In the genomic region with DNA sequence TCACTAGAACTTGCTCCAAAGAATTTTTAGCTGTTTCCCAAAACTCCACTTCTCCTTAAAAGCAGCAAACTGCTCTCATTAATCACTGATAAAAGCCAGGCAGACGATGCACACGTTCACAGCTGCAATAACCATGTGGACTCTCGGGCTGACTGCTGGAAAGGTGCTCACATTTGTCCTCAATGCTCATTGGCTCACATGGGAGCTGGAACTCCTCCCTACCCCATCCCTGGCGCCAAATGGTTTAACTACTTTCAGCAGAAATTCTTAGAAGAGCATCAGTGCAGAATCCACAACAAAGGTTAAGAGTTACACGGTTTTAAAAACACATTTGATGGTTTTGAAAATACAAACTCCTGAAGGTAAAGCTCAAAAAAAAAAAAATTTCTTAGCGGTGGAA, we compare ENCODE assay signal across 27 cellular contexts.
"Had no signal": no experiment of that assay in that cellular context is flagged by ENCODE, and none has a peak within 500 bp of the region (broad histone marks: within the 10 kb centered on the region; RNA-seq: fewer than 3 reads in every experiment).

No MANE protein-coding gene starts in this region.

- H3K27me3 ChIP-seq: esophagus squamous epithelium, heart right ventricle, right atrium auricular region, stomach, thyroid gland, upper lobe of left lung had no signal

- H3K4me1 Mint-ChIP-seq: stimulated activated memory B cell treated with anti-CD40 and anti-IgM and Interleukin-4, amounts not matched to agents 10 μg/mL and 1 μg/mL and 100 μg/mL, for 72 hours had no signal

- ATAC-seq: activated naive CD4-positive, alpha-beta T cell treated with anti-CD3 and anti-CD28 coated beads, Interleukin-2, amount 50 U/mL, for 72 hours; heart right ventricle; naive thymus-derived CD4-positive, alpha-beta T cell; stimulated activated memory B cell treated with anti-CD40 and anti-IgM and Interleukin-4, amounts not matched to agents 10 μg/mL and 1 μg/mL and 100 μg/mL, for 72 hours; T-cell had no signal

- H3K27me3 Mint-ChIP-seq: naive thymus-derived CD4-positive, alpha-beta T cell; stimulated activated memory B cell treated with anti-CD40 and anti-IgM and Interleukin-4, amounts not matched to agents 10 μg/mL and 1 μg/mL and 100 μg/mL, for 72 hours; T-cell had no signal

- H3K27ac ChIP-seq: epithelial cell of prostate, esophagus squamous epithelium, heart right ventricle, right atrium auricular region, stomach, thyroid gland, upper lobe of left lung, VCaP had no signal

- H3K4me1 ChIP-seq: esophagus squamous epithelium, right atrium auricular region, stomach, thyroid gland had no signal

- DNase-seq: activated CD4-positive, alpha-beta T cell treated with anti-CD3 and anti-CD28 coated beads for 4 hours; activated gamma-delta T cell treated with Interleukin-2 at 50 U/mL for 16 hours; activated T-cell treated with anti-CD3 and anti-CD28 coated beads for 4 hours; anterior cingulate cortex; dermis blood vessel endothelial cell; effector CD4-positive, alpha-beta T cell; esophagus squamous epithelium; foreskin melanocyte; heart right ventricle; midbrain; naive thymus-derived CD4-positive, alpha-beta T cell; occipital lobe; stimulated activated CD4-positive, alpha-beta T cell treated with anti-CD3 and anti-CD28 coated beads, Interleukin-1b, Interleukin-23, amount 100 ng/mL, for 48 hours; stimulated activated CD4-positive, alpha-beta T cell treated with anti-CD3 and anti-CD28 coated beads, Interleukin-4, amount 100 ng/mL, for 4 hours; stimulated activated CD8-positive, alpha-beta memory T cell treated with anti-CD3 and anti-CD28 coated beads, Interleukin-4, amount 100 ng/mL, for 48 hours; stomach; T-cell; T-helper 9 cell; thyroid gland; upper lobe of left lung had no signal

- H3K4me2 ChIP-seq: smooth muscle cell had no signal

- H3K4me3 ChIP-seq: esophagus squamous epithelium, heart right ventricle, right atrium auricular region, smooth muscle cell, stomach, thyroid gland, upper lobe of left lung had no signal

- H3K9me3 Mint-ChIP-seq: activated naive CD4-positive, alpha-beta T cell treated with anti-CD3 and anti-CD28 coated beads, Interleukin-2, amount 50 U/mL, for 72 hours; naive thymus-derived CD4-positive, alpha-beta T cell; neural crest cell; stimulated activated memory B cell treated with anti-CD40 and anti-IgM and Interleukin-4, amounts not matched to agents 10 μg/mL and 1 μg/mL and 100 μg/mL, for 72 hours; T-cell had no signal

- H3K4me3 Mint-ChIP-seq: neural crest cell; stimulated activated memory B cell treated with anti-CD40 and anti-IgM and Interleukin-4, amounts not matched to agents 10 μg/mL and 1 μg/mL and 100 μg/mL, for 72 hours; T-cell had no signal

- H3K9me3 ChIP-seq: esophagus squamous epithelium, heart right ventricle, right atrium auricular region, stomach, thyroid gland, upper lobe of left lung had no signal

- H3K27ac Mint-ChIP-seq: stimulated activated memory B cell treated with anti-CD40 and anti-IgM and Interleukin-4, amounts not matched to agents 10 μg/mL and 1 μg/mL and 100 μg/mL, for 72 hours had no signal
